Comparison of ENCODE assay signal across 14 cellular contexts in the genomic region with DNA sequence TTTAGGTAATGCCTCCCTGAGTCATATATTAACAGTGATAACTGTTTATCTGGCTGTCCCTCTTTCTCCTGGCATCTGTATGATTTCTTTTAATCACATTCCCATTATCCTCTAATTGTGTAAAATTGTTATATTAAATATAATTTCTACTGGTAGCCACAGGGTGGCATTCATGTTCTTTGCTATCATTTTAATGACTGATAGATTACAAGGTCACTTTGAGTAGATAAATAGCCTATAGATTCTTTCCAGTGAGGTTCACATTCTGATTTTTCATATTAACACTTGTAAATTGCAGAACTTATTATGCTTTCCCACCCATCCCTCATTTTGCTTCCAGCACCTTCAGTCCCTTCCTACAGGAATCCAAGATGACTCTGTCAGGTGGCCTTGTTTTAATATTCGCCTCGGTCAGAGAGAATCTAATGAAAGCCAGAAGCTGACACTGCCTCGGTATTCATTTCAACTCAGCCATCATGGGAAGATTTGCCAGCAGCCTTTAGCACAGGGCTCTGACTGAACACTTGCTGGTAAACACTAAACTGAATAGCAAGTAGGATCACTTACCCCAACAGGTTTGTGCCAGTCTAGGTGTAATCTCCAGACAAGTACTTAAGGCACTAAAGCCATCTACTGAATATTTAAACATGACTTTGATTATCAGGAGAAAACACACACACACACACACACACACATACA.
A peak's percentile ranks its signal among the peaks of the same experiment; 100 is the strongest.
DNase-seq lines count a peak whose midpoint lies in the region; ATAC-seq and TF ChIP-seq lines count a peak whose summit lies in the region.
"Had no signal": no experiment of that assay in that cellular context is flagged by ENCODE, and none has a peak within 500 bp of the region (broad histone marks: within the 10 kb centered on the region; RNA-seq: fewer than 3 reads in every experiment).

No MANE protein-coding gene starts in this region.

- no peak overlapping the region for H3K27ac Mint-ChIP-seq in Caco-2 (ENCODE audit: unreplicated experiment)
- H3K27ac Mint-ChIP-seq: activated CD8-positive, alpha-beta T cell treated with anti-CD3 and anti-CD28 coated beads for 36 hours; immature natural killer cell had no signal

- H3K79me2 ChIP-seq in OCI-LY3 (ENCODE audit: low read length) (no peaks in the 10 kb centered on the region), trophoblast cell (ENCODE audit: control insufficient read depth, insufficient read depth, low read length, poor library complexity) (no peaks in the 10 kb centered on the region)

- no peak overlapping the region for H3K4me3 Mint-ChIP-seq in Caco-2 (ENCODE audit: unreplicated experiment)
- H3K4me3 Mint-ChIP-seq: activated CD8-positive, alpha-beta T cell treated with anti-CD3 and anti-CD28 coated beads for 36 hours; immature natural killer cell had no signal

- no peak overlapping the region for H4K8ac ChIP-seq in trophoblast cell (ENCODE audit: low read depth, low read length)

- H3K14ac ChIP-seq in trophoblast cell (ENCODE audit: low read length) = no peak overlapping the region

- H3K36me3 ChIP-seq in OCI-LY3 (replicated peaks; ENCODE audit: low read depth, low read length) (no peaks in the 10 kb centered on the region), trophoblast cell (ENCODE audit: control insufficient read depth in 1 of 2, insufficient read depth in 2 of 2, low read length in 2 of 2) (no peaks in the 10 kb centered on the region), MG63 (no peaks in the 10 kb centered on the region), Caco-2 (ENCODE audit: control insufficient read depth, insufficient read depth, low read length) (no peaks in the 10 kb centered on the region)
- H3K36me3 ChIP-seq: adrenal gland, upper lobe of left lung had no signal

- no peak overlapping the region for H3K18ac ChIP-seq in trophoblast cell (ENCODE audit: low read length)

- H4K20me1 ChIP-seq in OCI-LY3 (ENCODE audit: insufficient read depth, low read length) = no peaks in the 10 kb centered on the region

- no peak overlapping the region for H2AFZ ChIP-seq in OCI-LY3 (ENCODE audit: low read depth, low read length)
- no peak overlapping the region for H2AFZ ChIP-seq in trophoblast cell (ENCODE audit: insufficient read depth, low read length, poor library complexity)

- peak; percentile 39 for TF ChIP-seq CTCF in OCI-LY3 (IDR thresholded peaks at IDR 0.05; ENCODE audit: low read depth, low read length)
- TF ChIP-seq CTCF in Caco-2 (IDR thresholded peaks at IDR 0.05; ENCODE audit: insufficient read depth in 1 of 2, low read depth in 1 of 2, low read length in 1 of 2, severe bottlenecking in 1 of 2, unreplicated experiment in 1 of 2) = no peak

- no peak overlapping the region for H2BK5ac ChIP-seq in trophoblast cell (ENCODE audit: low read depth, low read length, poor library complexity)

- DNase-seq in D341Med (ENCODE audit: low spot score) (peak; percentile 19), NAMALWA (ENCODE audit: low spot score) (peak; percentile 4), kidney tubule cell (ENCODE audit: low spot score) (peak; percentile 1), trophoblast cell (no peak), MG63 (no peak), Caco-2 (no peak)
- DNase-seq: activated CD8-positive, alpha-beta T cell treated with anti-CD3 and anti-CD28 coated beads for 36 hours; adrenal gland; DMS 273 treated with DMSO at 0.1 percent for 48 hours; immature natural killer cell; SW 1271; upper lobe of left lung had no signal

- no peak overlapping the region for H3K27ac ChIP-seq in OCI-LY3 (ENCODE audit: low read length)
- no peak overlapping the region for H3K27ac ChIP-seq in trophoblast cell (ENCODE audit: low read depth, low read length)
- H3K27ac ChIP-seq: adrenal gland, upper lobe of left lung had no signal

- CTCF ChIA-PET in Caco-2 (lab: Charles Lee) = no interaction called here

- WGBS in trophoblast cell (ENCODE audit: extremely low coverage, insufficient coverage, insufficient read length) = no CpG with 5 or more reads among the region's 3 CpGs

- no peak overlapping the region for H2AK5ac ChIP-seq in trophoblast cell (ENCODE audit: low read length)

- no peak overlapping the region for H4K12ac ChIP-seq in trophoblast cell (ENCODE audit: low read depth, low read length)

- BruUV-seq in Caco-2 (replicated peaks; lab: Mats Ljungman, UMichigan) = no TSS peak

- intact Hi-C loops in Caco-2 (cut with micrococcal nuclease; ENCODE audit: unreplicated experiment) = loop anchor here (1.0 to 2.0 kb wide), 2 partner anchors 31 to 235 kb away; no protein-coding TSS in a partner anchor

- H3K4me3 ChIP-seq in OCI-LY3 (ENCODE audit: low read length) = no peak overlapping the region
- H3K4me3 ChIP-seq in trophoblast cell (ENCODE audit: low read depth, low read length) = no peak overlapping the region
- no peak overlapping the region for H3K4me3 ChIP-seq in MG63
- H3K4me3 ChIP-seq in Caco-2 (ENCODE audit: low read depth, low read length) = no peak overlapping the region
- H3K4me3 ChIP-seq: adrenal gland, upper lobe of left lung had no signal

- H3K4ac ChIP-seq in trophoblast cell (ENCODE audit: low read depth, low read length) = no peak overlapping the region

- no peak overlapping the region for H3K23ac ChIP-seq in trophoblast cell (ENCODE audit: low read length)

- H3K4me1 ChIP-seq in OCI-LY3 (ENCODE audit: low read length) = no peaks in the 10 kb centered on the region
- no peaks in the 10 kb centered on the region for H3K4me1 ChIP-seq in trophoblast cell (ENCODE audit: control insufficient read depth in 1 of 2, insufficient read depth in 2 of 2, low read length in 2 of 2)
- peaks cover 12% of the 10 kb centered on the region for H3K4me1 ChIP-seq in Caco-2
- H3K4me1 ChIP-seq: adrenal gland, upper lobe of left lung had no signal

- H3K4me1 Mint-ChIP-seq in Caco-2 (ENCODE audit: low read depth, unreplicated experiment) = peaks cover 10% of the 10 kb centered on the region
- H3K4me1 Mint-ChIP-seq: immature natural killer cell had no signal

- POLR2A ChIA-PET in Caco-2 (lab: Charles Lee) = no interaction called here

- no peak overlapping the region for H4K91ac ChIP-seq in trophoblast cell (ENCODE audit: low read depth, low read length)

- no peak for ATAC-seq in HG02571 (IDR thresholded peaks at IDR 0.05; ENCODE audit: unreplicated experiment)
- ATAC-seq: activated CD8-positive, alpha-beta T cell treated with anti-CD3 and anti-CD28 coated beads for 36 hours had no signal

- no peak overlapping the region for H2BK120ac ChIP-seq in trophoblast cell (ENCODE audit: insufficient read depth, low read length, poor library complexity)

- H3K79me1 ChIP-seq in trophoblast cell (ENCODE audit: low read length) = no peaks in the 10 kb centered on the region

- no peaks in the 10 kb centered on the region for H3K9me3 ChIP-seq in OCI-LY3 (ENCODE audit: insufficient read depth, low read length)
- no peaks in the 10 kb centered on the region for H3K9me3 ChIP-seq in trophoblast cell (ENCODE audit: insufficient read depth, low read depth, low read length)
- no peaks in the 10 kb centered on the region; the same call in 1 of the 2 replicates for H3K9me3 ChIP-seq in MG63
- no peaks in the 10 kb centered on the region for H3K9me3 ChIP-seq in Caco-2
- H3K9me3 ChIP-seq: adrenal gland, upper lobe of left lung had no signal

- no peaks in the 10 kb centered on the region for H3K27me3 Mint-ChIP-seq in Caco-2 (ENCODE audit: insufficient read depth, unreplicated experiment)
- H3K27me3 Mint-ChIP-seq: activated CD8-positive, alpha-beta T cell treated with anti-CD3 and anti-CD28 coated beads for 36 hours had no signal

- H3K9me3 Mint-ChIP-seq in Caco-2 (ENCODE audit: unreplicated experiment) = peaks cover 8% of the 10 kb centered on the region
- H3K9me3 Mint-ChIP-seq: activated CD8-positive, alpha-beta T cell treated with anti-CD3 and anti-CD28 coated beads for 36 hours had no signal

- H2BK12ac ChIP-seq in trophoblast cell (ENCODE audit: low read length) = no peak overlapping the region

- H3K4me2 ChIP-seq in OCI-LY3 (ENCODE audit: low read length) (no peak overlapping the region), trophoblast cell (ENCODE audit: low read length) (no peak overlapping the region)

- H3K9ac ChIP-seq in OCI-LY3 (ENCODE audit: low read length) (no peak overlapping the region), trophoblast cell (ENCODE audit: low read length) (no peak overlapping the region)

- H3K27me3 ChIP-seq in OCI-LY3 (ENCODE audit: low read depth, low read length) (no peaks in the 10 kb centered on the region), trophoblast cell (ENCODE audit: insufficient read depth, low read length) (no peaks in the 10 kb centered on the region), MG63 (no peaks in the 10 kb centered on the region), Caco-2 (replicated peaks; ENCODE audit: control insufficient read depth, insufficient read depth, low read length) (no peaks in the 10 kb centered on the region)
- H3K27me3 ChIP-seq: adrenal gland, upper lobe of left lung had no signal

- no peaks in the 10 kb centered on the region for H3K36me3 Mint-ChIP-seq in Caco-2 (ENCODE audit: insufficient read depth, unreplicated experiment)
- H3K36me3 Mint-ChIP-seq: immature natural killer cell had no signal

Comparison
In these comparisons a context has a peak if more than half of its experiments do, and no peak if none do; other contexts are left out.
1. DNase-seq: peak in D341Med (single experiment), NAMALWA (single experiment) and kidney tubule cell (single experiment); none in trophoblast cell (0 of 2), MG63 (single experiment) and Caco-2 (0 of 2).